9 cellular contexts compared by ENCODE assay signal in the genomic region with DNA sequence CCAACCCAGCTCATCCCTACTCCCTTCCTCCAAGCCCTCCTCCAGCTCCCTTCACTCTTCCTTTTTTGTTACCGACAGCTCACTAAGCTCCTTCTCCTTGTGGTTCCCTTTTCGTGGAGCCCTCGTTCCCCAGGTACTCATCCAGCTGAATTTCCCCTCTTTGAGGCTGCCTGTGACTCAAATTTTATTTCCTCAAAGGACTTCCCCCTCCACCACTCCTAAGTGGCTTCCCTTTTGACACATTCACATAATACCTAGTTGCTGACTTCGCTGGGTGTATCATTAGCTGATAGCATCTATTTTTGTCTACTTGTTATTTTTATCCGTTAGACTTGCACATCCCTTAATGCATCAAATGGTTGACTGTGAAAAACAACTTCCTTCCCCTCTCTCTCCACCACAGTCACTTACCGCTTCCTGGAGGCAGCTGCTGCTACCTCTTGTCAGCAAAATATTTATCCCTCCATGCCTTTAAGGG. TPM values are rescaled to one million over a fixed set of nuclear protein-coding genes. Genes with fewer than 3 reads are reported as not detected.
DNase-seq lines count a peak whose midpoint lies in the region; ATAC-seq and TF ChIP-seq lines count a peak whose summit lies in the region.
"Had no signal": no experiment of that assay in that cellular context is flagged by ENCODE, and none has a peak within 500 bp of the region (broad histone marks: within the 10 kb centered on the region; RNA-seq: fewer than 3 reads in every experiment).

No MANE protein-coding gene starts in this region.

- DNase-seq in GM06990 (ENCODE audit: extremely low read depth, insufficient read length): peak; percentile 79
- peak; percentile 79 for DNase-seq in NCI-H2227 (lab: John Stamatoyannopoulos, UW; ENCODE audit: unreplicated experiment)
- peak; percentile 59 for DNase-seq in activated naive CD4-positive, alpha-beta T cell treated with anti-CD3 and anti-CD28 coated beads for 36 hours
- DNase-seq in cerebellar cortex (ENCODE audit: low spot score): no peak
- DNase-seq in WTC11 (ENCODE audit: low spot score): no peak

- no peak overlapping the region for H3K4me3 Mint-ChIP-seq in activated naive CD4-positive, alpha-beta T cell treated with anti-CD3 and anti-CD28 coated beads for 36 hours
- no peak overlapping the region for H3K4me3 Mint-ChIP-seq in WTC11

- peaks cover 24% of the 10 kb centered on the region for H3K4me1 Mint-ChIP-seq in activated naive CD4-positive, alpha-beta T cell treated with anti-CD3 and anti-CD28 coated beads for 36 hours (ENCODE audit: low read depth)
- H3K4me1 Mint-ChIP-seq in WTC11: peaks cover 3% of the 10 kb centered on the region; the same call in 1 of the 2 replicates

- ATAC-seq in GM21619 (IDR thresholded peaks at IDR 0.05; ENCODE audit: unreplicated experiment): peak; percentile 58
- no peak for ATAC-seq in HG03045 (IDR thresholded peaks at IDR 0.05; ENCODE audit: unreplicated experiment)
- ATAC-seq in WTC11: no peak
- ATAC-seq: body of pancreas had no signal

- H3K79me2 ChIP-seq in parathyroid adenoma: no peaks in the 10 kb centered on the region

- H3K4me3 ChIP-seq in GM06990 (replicated peaks; ENCODE audit: low read depth, low read length): no peak overlapping the region
- no peak overlapping the region for H3K4me3 ChIP-seq in parathyroid adenoma (ENCODE audit: low read depth, low read length)
- H3K4me3 ChIP-seq: body of pancreas had no signal

- H3K27ac Mint-ChIP-seq in activated naive CD4-positive, alpha-beta T cell treated with anti-CD3 and anti-CD28 coated beads for 36 hours: peak overlapping the region; percentile 15
- H3K27ac Mint-ChIP-seq in WTC11: no peak overlapping the region

- peak overlapping the region; percentile 1 for H3K27ac ChIP-seq in parathyroid adenoma
- H3K27ac ChIP-seq: body of pancreas had no signal

- no peak overlapping the region for H3K9ac ChIP-seq in parathyroid adenoma

- H2AFZ ChIP-seq in parathyroid adenoma: no peak overlapping the region

- POLR2A ChIA-PET in WTC11 (lab: Charles Lee): no interaction called here

- peaks cover 12% of the 10 kb centered on the region for H3K4me1 ChIP-seq in parathyroid adenoma

- H3K4me2 ChIP-seq in parathyroid adenoma (ENCODE audit: low read length): peak overlapping the region; percentile 31

- H3K9me3 Mint-ChIP-seq in activated naive CD4-positive, alpha-beta T cell treated with anti-CD3 and anti-CD28 coated beads for 36 hours: no peaks in the 10 kb centered on the region
- no peaks in the 10 kb centered on the region for H3K9me3 Mint-ChIP-seq in WTC11

- H3K9me3 ChIP-seq in parathyroid adenoma (ENCODE audit: control insufficient read depth, low read length): no peaks in the 10 kb centered on the region
- H3K9me3 ChIP-seq: body of pancreas had no signal

- intact Hi-C loops in activated naive CD4-positive, alpha-beta T cell treated with anti-CD3 and anti-CD28 coated beads for 36 hours (cut with micrococcal nuclease): no loop called here

- no peaks in the 10 kb centered on the region for H3K36me3 ChIP-seq in GM06990 (ENCODE audit: control insufficient read depth, insufficient read depth, low read length)
- no peaks in the 10 kb centered on the region for H3K36me3 ChIP-seq in parathyroid adenoma (ENCODE audit: control insufficient read depth, insufficient read depth, low read length)

- no peaks in the 10 kb centered on the region for H3K27me3 Mint-ChIP-seq in activated naive CD4-positive, alpha-beta T cell treated with anti-CD3 and anti-CD28 coated beads for 36 hours (ENCODE audit: low read depth)
- no peaks in the 10 kb centered on the region; the same call in 1 of the 2 replicates for H3K27me3 Mint-ChIP-seq in WTC11 (ENCODE audit: low read depth)

- peak; percentile 9 for TF ChIP-seq CTCF in GM06990 (IDR thresholded peaks at IDR 0.05; ENCODE audit: insufficient read depth, low read length, poor library complexity, severe bottlenecking)
- TF ChIP-seq CTCF in parathyroid adenoma (IDR thresholded peaks at IDR 0.05): peak; percentile 12
- no peak for TF ChIP-seq CTCF in WTC11 (IDR thresholded peaks at IDR 0.05)

- no peaks in the 10 kb centered on the region for H3K36me3 Mint-ChIP-seq in activated naive CD4-positive, alpha-beta T cell treated with anti-CD3 and anti-CD28 coated beads for 36 hours (ENCODE audit: low read depth)
- no peaks in the 10 kb centered on the region for H3K36me3 Mint-ChIP-seq in WTC11

- H3K27me3 ChIP-seq in GM06990 (replicated peaks; ENCODE audit: control insufficient read depth, insufficient read depth, low read length): no peaks in the 10 kb centered on the region
- no peaks in the 10 kb centered on the region for H3K27me3 ChIP-seq in parathyroid adenoma (ENCODE audit: control insufficient read depth, insufficient read depth, low read length)
- H3K27me3 ChIP-seq: body of pancreas had no signal

- CTCF ChIA-PET in activated naive CD4-positive, alpha-beta T cell treated with anti-CD3 and anti-CD28 coated beads for 36 hours (lab: Charles Lee): interaction anchor here (1.4 to 1.7 kb wide), 3 partner anchors 10 to 48 kb away, joined by 4 to 7 read pairs (median 5); no protein-coding TSS in a partner anchor
- CTCF ChIA-PET in WTC11 (lab: Charles Lee): interaction anchor here (0.6 to 2.0 kb wide), 4 partner anchors 33 to 120 kb away, joined by 3 to 5 read pairs (median 4); no protein-coding TSS in a partner anchor

TF ChIP-seq in WTC11, 78 proteins besides CTCF, POLR2A, EP300 and RAD21 (continues in another document):
- TF ChIP-seq NR2C2 (CRISPR knock-in tag; IDR thresholded peaks at IDR 0.05) (no peak), ZNF121 (CRISPR knock-in tag; IDR thresholded peaks at IDR 0.05) (no peak), IRF1 (CRISPR knock-in tag; IDR thresholded peaks at IDR 0.05) (no peak), ZNF423 (CRISPR knock-in tag; IDR thresholded peaks at IDR 0.05) (no peak), AFF4 (CRISPR knock-in tag; IDR thresholded peaks at IDR 0.05; ENCODE audit: borderline replicate concordance) (no peak), EMX1 (CRISPR knock-in tag; IDR thresholded peaks at IDR 0.05) (no peak), ZNF317 (CRISPR knock-in tag; IDR thresholded peaks at IDR 0.05; ENCODE audit: borderline replicate concordance, low read depth) (no peak), NFE2L1 (CRISPR knock-in tag; IDR thresholded peaks at IDR 0.05) (no peak), JAZF1 (CRISPR knock-in tag; IDR thresholded peaks at IDR 0.05) (no peak), JUN (CRISPR knock-in tag; IDR thresholded peaks at IDR 0.05) (no peak)
- TF ChIP-seq, protein P1, sequence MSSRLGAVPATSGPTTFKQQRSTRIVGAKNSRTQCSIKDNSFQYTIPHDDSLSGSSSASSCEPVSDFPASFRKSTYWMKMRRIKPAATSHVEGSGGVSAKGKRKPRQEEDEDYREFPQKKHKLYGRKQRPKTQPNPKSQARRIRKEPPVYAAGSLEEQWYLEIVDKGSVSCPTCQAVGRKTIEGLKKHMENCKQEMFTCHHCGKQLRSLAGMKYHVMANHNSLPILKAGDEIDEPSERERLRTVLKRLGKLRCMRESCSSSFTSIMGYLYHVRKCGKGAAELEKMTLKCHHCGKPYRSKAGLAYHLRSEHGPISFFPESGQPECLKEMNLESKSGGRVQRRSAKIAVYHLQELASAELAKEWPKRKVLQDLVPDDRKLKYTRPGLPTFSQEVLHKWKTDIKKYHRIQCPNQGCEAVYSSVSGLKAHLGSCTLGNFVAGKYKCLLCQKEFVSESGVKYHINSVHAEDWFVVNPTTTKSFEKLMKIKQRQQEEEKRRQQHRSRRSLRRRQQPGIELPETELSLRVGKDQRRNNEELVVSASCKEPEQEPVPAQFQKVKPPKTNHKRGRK (CRISPR knock-in tag; IDR thresholded peaks at IDR 0.05; ENCODE audit: borderline replicate concordance): no peak

RNA-seq across cellular contexts. Expression of gene FFAR2, which starts 14.5 kb away (rescaled TPM):
- total RNA-seq in activated naive CD4-positive, alpha-beta T cell treated with anti-CD3 and anti-CD28 coated beads for 36 hours: not detected
- not detected in 3 replicates for total RNA-seq in WTC11 (2021)
- total RNA-seq: body of pancreas had no signal

RNA-seq across cellular contexts. Expression of gene KRTDAP, which starts 27.7 kb away (rescaled TPM):
- not detected for total RNA-seq in activated naive CD4-positive, alpha-beta T cell treated with anti-CD3 and anti-CD28 coated beads for 36 hours
- total RNA-seq in WTC11 (2021): 1.3 to 3.2 TPM (median 1.7 TPM) in 3 replicates
- total RNA-seq: body of pancreas had no signal

RNA-seq across cellular contexts. Expression of gene DMKN, which starts 50.9 kb away (rescaled TPM):
- 1 to 10 TPM in 1 of 2 experiments, under 1 TPM in 1; 0.86 to 1.7 TPM for total RNA-seq in activated naive CD4-positive, alpha-beta T cell treated with anti-CD3 and anti-CD28 coated beads for 36 hours
- 284 to 302 TPM (median 285 TPM) in 3 replicates for total RNA-seq in WTC11 (2021)

Comparison
In these comparisons a context has a peak if more than half of its experiments do, and no peak if none do; other contexts are left out.
1. DNase-seq: peak in GM06990 (single experiment), NCI-H2227 (single experiment) and activated naive CD4-positive, alpha-beta T cell treated with anti-CD3 and anti-CD28 coated beads for 36 hours (single experiment); none in cerebellar cortex (single experiment) and WTC11 (single experiment).
2. RNA of gene DMKN, which starts 50.9 kb away (total RNA-seq): 284 to 302 TPM in WTC11; 0.86 to 1.7 TPM in activated naive CD4-positive, alpha-beta T cell treated with anti-CD3 and anti-CD28 coated beads for 36 hours; every median in the first group is over 100 times any median in the second.